Comparison of ENCODE assay signal across 9 cellular contexts in genomic region chr17:81147701-81148100, GRCh38. TPM values are rescaled to one million over a fixed set of nuclear protein-coding genes. Genes with fewer than 3 reads are reported as not detected.
"Had no signal": no experiment of that assay in that cellular context is flagged by ENCODE, and none has a peak within 500 bp of the region (broad histone marks: within the 10 kb centered on the region; RNA-seq: fewer than 3 reads in every experiment).

No MANE protein-coding gene starts in this region.

- FAIRE-seq: G401.6, GM12878, GM12891, GM12892, GM18507, GM19239 had no signal

- DNase-seq: GDM1, GF-D8 had no signal

- H3K4me3 ChIP-seq: GM12878 had no signal

- ATAC-seq: GM12878 had no signal

RNA-seq across cellular contexts. Expression of gene PVALEF, which starts 17.6 kb away (rescaled TPM):
- total RNA-seq: G401, GM12878 had no signal
- polyA plus RNA-seq: GM12878 had no signal

RNA-seq across cellular contexts. Expression of gene AATK, which starts 18.3 kb away (rescaled TPM):
- total RNA-seq: GM12878 had no signal
